2 cellular contexts compared by ENCODE assay signal in the genomic region with DNA sequence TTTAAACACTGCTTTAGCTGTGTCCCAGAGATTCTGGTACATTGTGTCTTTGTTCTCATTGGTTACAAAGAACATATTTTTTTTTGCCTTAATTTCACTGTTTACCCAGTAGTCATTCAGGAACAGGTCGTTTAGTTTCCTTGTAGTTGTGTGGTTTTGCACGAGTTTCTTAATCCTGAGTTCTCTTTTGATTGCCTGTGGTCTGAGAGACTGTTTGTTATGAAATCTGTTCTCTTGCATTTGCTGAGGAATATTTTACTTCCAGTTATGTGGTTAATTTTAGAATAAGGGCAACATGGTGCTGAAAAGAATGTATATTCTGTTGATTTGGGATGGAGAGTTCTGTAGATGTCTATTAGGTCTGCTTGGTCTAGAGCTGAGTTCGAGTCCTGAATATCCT. TPM values are rescaled to one million over a fixed set of nuclear protein-coding genes. Genes with fewer than 3 reads are reported as not detected.
"Had no signal": no experiment of that assay in that cellular context is flagged by ENCODE, and none has a peak within 500 bp of the region (broad histone marks: within the 10 kb centered on the region; RNA-seq: fewer than 3 reads in every experiment).

No MANE protein-coding gene starts in this region.

RNA-seq across cellular contexts. Expression of a gene that starts 4.1 kb away (rescaled TPM):
- polyA plus RNA-seq: IgD-negative memory B cell, SK-N-SH had no signal

RNA-seq across cellular contexts. Expression of a gene that starts 30.9 kb away (rescaled TPM):
- polyA plus RNA-seq: IgD-negative memory B cell, SK-N-SH had no signal

RNA-seq across cellular contexts. Expression of a gene that starts 31.5 kb away (rescaled TPM):
- polyA plus RNA-seq: IgD-negative memory B cell, SK-N-SH had no signal

RNA-seq across cellular contexts. Expression of a gene that starts 41.9 kb away (rescaled TPM):
- polyA plus RNA-seq: IgD-negative memory B cell, SK-N-SH had no signal
